In genomic region chr3:73493543-73494314, GRCh38 we compare ENCODE assay signal across 15 cellular contexts.
DNase-seq lines count a peak whose midpoint lies in the region; ATAC-seq and TF ChIP-seq lines count a peak whose summit lies in the region.
"Had no signal": no experiment of that assay in that cellular context is flagged by ENCODE, and none has a peak within 500 bp of the region (broad histone marks: within the 10 kb centered on the region; RNA-seq: fewer than 3 reads in every experiment).

No MANE protein-coding gene starts in this region.

- H3K27me3 ChIP-seq in right atrium auricular region, result no peaks in the 10 kb centered on the region
- H3K27me3 ChIP-seq in lung (ENCODE audit: control insufficient read depth, insufficient read depth), result no peaks in the 10 kb centered on the region

- peak overlapping the region in 1 of 2 donors; percentile 19 for H3K27ac ChIP-seq in right atrium auricular region
- H3K27ac ChIP-seq in lung (ENCODE audit: low read depth in 1 of 2, low read length in 1 of 2), result peak overlapping the region; percentile 17 to 18
- H3K27ac ChIP-seq: KMS-11 had no signal

- TF ChIP-seq CTCF in right atrium auricular region (IDR thresholded peaks at IDR 0.05) (no peak), lung (IDR thresholded peaks at IDR 0.05; ENCODE audit: control extremely low read depth, extremely low read depth) (no peak)

- H3K27ac Mint-ChIP-seq in effector memory CD8-positive, alpha-beta T cell, result no peak overlapping the region
- H3K27ac Mint-ChIP-seq: nephron progenitor cell had no signal

- no peaks in the 10 kb centered on the region for H3K4me1 Mint-ChIP-seq in effector memory CD8-positive, alpha-beta T cell (ENCODE audit: low read depth in 2 of 2)

- no peaks in the 10 kb centered on the region for H3K36me3 Mint-ChIP-seq in effector memory CD8-positive, alpha-beta T cell (ENCODE audit: insufficient read depth)

- intact Hi-C loops in Right ventricle myocardium superior (cut with DNase I), result no loop called here

- no peak overlapping the region for H3K4me3 Mint-ChIP-seq in effector memory CD8-positive, alpha-beta T cell
- H3K4me3 Mint-ChIP-seq: nephron progenitor cell had no signal

- WGBS in lung, 2 donors, result 63 to 73% methylated on average over 7 of the region's 7 CpGs

- no peaks in the 10 kb centered on the region for H3K27me3 Mint-ChIP-seq in effector memory CD8-positive, alpha-beta T cell

- H3K4me3 ChIP-seq in right atrium auricular region (peak overlapping the region in 1 of 2 donors; percentile 1), lung (no peak overlapping the region)

- DNase-seq in Right ventricle myocardium superior (no peak), right atrium auricular region (ENCODE audit: low spot score) (no peak), dedifferentiated amniotic fluid mesenchymal stem cell (ENCODE audit: extremely low spot score) (peak; percentile 92), lung (ENCODE audit: low spot score) (no peak)
- no peak for DNase-seq in activated CD4-positive, CD25-positive, alpha-beta regulatory T cell (lab: John Stamatoyannopoulos, UW)
- no peak for DNase-seq in stimulated activated CD4-positive, alpha-beta T cell treated with anti-CD3 and anti-CD28 coated beads, Interleukin-2, amount 100 ng/mL, for 48 hours
- DNase-seq in effector memory CD8-positive, alpha-beta T cell, result no peak
- DNase-seq: activated naive CD4-positive, alpha-beta T cell; DMS53; foreskin melanocyte; kidney; NCI-H187; nephron progenitor cell had no signal

- peaks cover 2 to 36% of the 10 kb centered on the region in 2 donors for H3K4me1 ChIP-seq in right atrium auricular region
- peaks cover 1 to 34% of the 10 kb centered on the region in 2 donors for H3K4me1 ChIP-seq in lung (ENCODE audit: control insufficient read depth in 2 of 2, insufficient read depth in 2 of 2, low read length in 2 of 2)

- peaks cover 0 to 2% of the 10 kb centered on the region in 2 donors for H3K9me3 Mint-ChIP-seq in effector memory CD8-positive, alpha-beta T cell
- H3K9me3 Mint-ChIP-seq: nephron progenitor cell had no signal

- ATAC-seq in Right ventricle myocardium superior (ENCODE audit: poor library complexity) (peak; percentile 23), lung (ENCODE audit: insufficient read depth, low FRiP score) (no peak), HG02763 (IDR thresholded peaks at IDR 0.05; ENCODE audit: unreplicated experiment) (no peak)
- ATAC-seq in effector memory CD8-positive, alpha-beta T cell (replicated peaks), result no peak

- H3K36me3 ChIP-seq in right atrium auricular region (no peaks in the 10 kb centered on the region), lung (ENCODE audit: control insufficient read depth in 2 of 2, insufficient read depth in 2 of 2, low read length in 2 of 2) (no peaks in the 10 kb centered on the region)

- no peaks in the 10 kb centered on the region for H3K9me3 ChIP-seq in right atrium auricular region
- H3K9me3 ChIP-seq in lung (ENCODE audit: control insufficient read depth in 2 of 2, insufficient read depth in 1 of 2, low read length in 1 of 2), result no peaks in the 10 kb centered on the region
